18 cellular contexts compared by ENCODE assay signal in genomic region chr7:30897770-30898169, GRCh38.
"Had no signal": no experiment of that assay in that cellular context is flagged by ENCODE, and none has a peak within 500 bp of the region (broad histone marks: within the 10 kb centered on the region; RNA-seq: fewer than 3 reads in every experiment).

No MANE protein-coding gene starts in this region.

- H3K27ac ChIP-seq: cardiac muscle cell, ovary, VCaP had no signal

- H3K4me3 ChIP-seq: cardiac muscle cell, heart left ventricle, ovary had no signal

- H3K36me3 Mint-ChIP-seq: stimulated activated memory B cell treated with anti-CD40 and anti-IgM and Interleukin-4, amounts not matched to agents 10 μg/mL and 1 μg/mL and 100 μg/mL, for 72 hours; T-cell; type B pancreatic cell had no signal

- H3K4me1 Mint-ChIP-seq: activated CD4-positive, alpha-beta T cell treated with anti-CD3 and anti-CD28 coated beads for 36 hours; neural crest cell; stimulated activated memory B cell treated with anti-CD40 and anti-IgM and Interleukin-4, amounts not matched to agents 10 μg/mL and 1 μg/mL and 100 μg/mL, for 72 hours; T-cell had no signal

- H3K9me3 Mint-ChIP-seq: activated T-helper 1 cell treated with anti-CD3 and anti-CD28 coated beads, Interleukin-12 subunit alpha, Interleukin-12 subunit beta, Interleukin-2, Interleukin-4 antibody, amounts not matched to agents 30 ng/mL and 10 ng/mL and 1 ng/mL, durations not matched to agents 14 hours and 24 hours and 36 hours; neural crest cell; stimulated activated memory B cell treated with anti-CD40 and anti-IgM and Interleukin-4, amounts not matched to agents 10 μg/mL and 1 μg/mL and 100 μg/mL, for 72 hours; T-cell; type B pancreatic cell had no signal

- DNase-seq: activated CD4-positive, alpha-beta T cell treated with anti-CD3 and anti-CD28 coated beads for 36 hours; activated CD8-positive, alpha-beta memory T cell treated with anti-CD3 and anti-CD28 coated beads, Interleukin-2, amount 50 U/mL, for 48 hours; activated CD8-positive, alpha-beta T cell treated with anti-CD3 and anti-CD28 coated beads, Interleukin-2, amount 10 ng/mL, durations not matched to agents 7 days and 5 days; activated naive CD4-positive, alpha-beta T cell; foreskin melanocyte; retina; T-cell; T1000 had no signal

- H3K27me3 Mint-ChIP-seq: activated CD4-positive, alpha-beta T cell treated with anti-CD3 and anti-CD28 coated beads for 36 hours; T-cell had no signal

- H3K27ac Mint-ChIP-seq: activated CD4-positive, alpha-beta T cell treated with anti-CD3 and anti-CD28 coated beads for 36 hours; activated CD8-positive, alpha-beta T cell treated with anti-CD3 and anti-CD28 coated beads, Interleukin-2, amount 10 ng/mL, durations not matched to agents 7 days and 5 days; activated T-helper 1 cell treated with anti-CD3 and anti-CD28 coated beads, Interleukin-12 subunit alpha, Interleukin-12 subunit beta, Interleukin-2, Interleukin-4 antibody, amounts not matched to agents 30 ng/mL and 10 ng/mL and 1 ng/mL, durations not matched to agents 14 hours and 24 hours and 36 hours; stimulated activated memory B cell treated with anti-CD40 and anti-IgM and Interleukin-4, amounts not matched to agents 10 μg/mL and 1 μg/mL and 100 μg/mL, for 72 hours; T-cell had no signal

- H3K9me3 ChIP-seq: heart left ventricle, ovary had no signal

- H3K27me3 ChIP-seq: cardiac muscle cell, heart left ventricle, ovary had no signal

- H3K36me3 ChIP-seq: cardiac muscle cell, heart left ventricle, ovary had no signal

- FAIRE-seq: astrocyte, colon had no signal

- ATAC-seq: activated CD4-positive, alpha-beta T cell treated with anti-CD3 and anti-CD28 coated beads for 36 hours; activated CD8-positive, alpha-beta T cell treated with anti-CD3 and anti-CD28 coated beads, Interleukin-2, amount 10 ng/mL, durations not matched to agents 7 days and 5 days; stimulated activated memory B cell treated with anti-CD40 and anti-IgM and Interleukin-4, amounts not matched to agents 10 μg/mL and 1 μg/mL and 100 μg/mL, for 72 hours; T-cell had no signal

- H3K4me3 Mint-ChIP-seq: activated CD4-positive, alpha-beta T cell treated with anti-CD3 and anti-CD28 coated beads for 36 hours; activated CD8-positive, alpha-beta T cell treated with anti-CD3 and anti-CD28 coated beads, Interleukin-2, amount 10 ng/mL, durations not matched to agents 7 days and 5 days; activated T-helper 1 cell treated with anti-CD3 and anti-CD28 coated beads, Interleukin-12 subunit alpha, Interleukin-12 subunit beta, Interleukin-2, Interleukin-4 antibody, amounts not matched to agents 30 ng/mL and 10 ng/mL and 1 ng/mL, durations not matched to agents 14 hours and 24 hours and 36 hours; neural crest cell; stimulated activated memory B cell treated with anti-CD40 and anti-IgM and Interleukin-4, amounts not matched to agents 10 μg/mL and 1 μg/mL and 100 μg/mL, for 72 hours; T-cell; type B pancreatic cell had no signal
